Comparison of ENCODE assay signal across 9 cellular contexts in genomic region chrX:115616943-115617563, GRCh38. TPM values are rescaled to one million over a fixed set of nuclear protein-coding genes. Genes with fewer than 3 reads are reported as not detected.
DNase-seq lines count a peak whose midpoint lies in the region; ATAC-seq, FAIRE-seq and TF ChIP-seq lines count a peak whose summit lies in the region.
"Had no signal": no experiment of that assay in that cellular context is flagged by ENCODE, and none has a peak within 500 bp of the region (broad histone marks: within the 10 kb centered on the region; RNA-seq: fewer than 3 reads in every experiment).

No MANE protein-coding gene starts in this region.

- peaks cover 0 to 66% (median 0%) of the 10 kb centered on the region in 3 donors for H3K4me1 ChIP-seq in gastroesophageal sphincter
- no peaks in the 10 kb centered on the region for H3K4me1 ChIP-seq in urinary bladder (ENCODE audit: insufficient read depth)

- H3K27ac ChIP-seq in gastroesophageal sphincter (peak overlapping the region; percentile 74 to 92 (median 82)), urinary bladder (ENCODE audit: low read depth) (peak overlapping the region; percentile 10)

- DNase-seq in GM12891 (ENCODE audit: insufficient read length, low spot score) (peak; percentile 1), H54 (ENCODE audit: insufficient read length, low spot score) (peak; percentile 17), NCI-H69 (lab: John Stamatoyannopoulos, UW) (peak; percentile 57), RPMI8226 (no peak), HT-29 (ENCODE audit: low spot score) (no peak)

- FAIRE-seq in GM12891 (lab: Jason Lieb, UNC) (peak; percentile 57), H54 (lab: Jason Lieb, UNC) (peak; percentile 96)
- FAIRE-seq: K562 had no signal

- TF ChIP-seq POLR2A in GM12891 (IDR thresholded peaks at IDR 0.05; ENCODE audit: low read depth, low read length) (no peak), H54 (IDR thresholded peaks at IDR 0.05; ENCODE audit: low read depth, low read length) (no peak), gastroesophageal sphincter (IDR thresholded peaks at IDR 0.05) (no peak)

- H3K4me1 Mint-ChIP-seq in stimulated activated memory B cell treated with anti-CD40 and anti-IgM and Interleukin-4, amounts not matched to agents 10 μg/mL and 1 μg/mL and 100 μg/mL, for 72 hours: no peaks in the 10 kb centered on the region

- H3K9me3 Mint-ChIP-seq in stimulated activated memory B cell treated with anti-CD40 and anti-IgM and Interleukin-4, amounts not matched to agents 10 μg/mL and 1 μg/mL and 100 μg/mL, for 72 hours: no peaks in the 10 kb centered on the region

- H3K27me3 ChIP-seq in gastroesophageal sphincter: no peaks in the 10 kb centered on the region

- H3K36me3 ChIP-seq in gastroesophageal sphincter (no peaks in the 10 kb centered on the region), urinary bladder (ENCODE audit: insufficient read depth) (no peaks in the 10 kb centered on the region)

- H3K4me3 Mint-ChIP-seq in stimulated activated memory B cell treated with anti-CD40 and anti-IgM and Interleukin-4, amounts not matched to agents 10 μg/mL and 1 μg/mL and 100 μg/mL, for 72 hours: no peak overlapping the region

- TF ChIP-seq EP300 in gastroesophageal sphincter (IDR thresholded peaks at IDR 0.05): no peak

- no peaks in the 10 kb centered on the region for H3K27me3 Mint-ChIP-seq in stimulated activated memory B cell treated with anti-CD40 and anti-IgM and Interleukin-4, amounts not matched to agents 10 μg/mL and 1 μg/mL and 100 μg/mL, for 72 hours

- no peaks in the 10 kb centered on the region for H3K36me3 Mint-ChIP-seq in stimulated activated memory B cell treated with anti-CD40 and anti-IgM and Interleukin-4, amounts not matched to agents 10 μg/mL and 1 μg/mL and 100 μg/mL, for 72 hours

- peak overlapping the region in 1 of 2 donors; percentile 18 for H3K4me3 ChIP-seq in gastroesophageal sphincter
- no peak overlapping the region for H3K4me3 ChIP-seq in urinary bladder (ENCODE audit: low read depth, low read length)
- H3K4me3 ChIP-seq: K562 had no signal

- ATAC-seq in gastroesophageal sphincter: no peak
- ATAC-seq in stimulated activated memory B cell treated with anti-CD40 and anti-IgM and Interleukin-4, amounts not matched to agents 10 μg/mL and 1 μg/mL and 100 μg/mL, for 72 hours: no peak
- ATAC-seq: K562 had no signal

- 30 to 62% methylated on average over 4 to 5 of the region's 5 CpGs for WGBS in gastroesophageal sphincter (ENCODE audit: low coverage in 1 of 2), 2 donors
- 55% methylated on average over 5 of the region's 5 CpGs for WGBS in urinary bladder

- H3K27ac Mint-ChIP-seq in stimulated activated memory B cell treated with anti-CD40 and anti-IgM and Interleukin-4, amounts not matched to agents 10 μg/mL and 1 μg/mL and 100 μg/mL, for 72 hours: no peak overlapping the region

- no peak for TF ChIP-seq CTCF in gastroesophageal sphincter (IDR thresholded peaks at IDR 0.05)

- no peaks in the 10 kb centered on the region for H3K9me3 ChIP-seq in gastroesophageal sphincter

TF ChIP-seq in GM12891, 5 proteins besides CTCF, POLR2A, EP300 and RAD21:
- TF ChIP-seq TAF1 (IDR thresholded peaks at IDR 0.05; ENCODE audit: low read depth, low read length): no peak
- no peak for TF ChIP-seq PAX5 (IDR thresholded peaks at IDR 0.05; ENCODE audit: insufficient read depth, low read length, severe bottlenecking)
- TF ChIP-seq SPI1 (IDR thresholded peaks at IDR 0.05; ENCODE audit: low read depth, low read length): peak; percentile 50; the same call in 1 of the 2 replicates
- TF ChIP-seq POLR2AphosphoS5 (IDR thresholded peaks at IDR 0.05; ENCODE audit: low read depth, low read length): no peak

RNA-seq across cellular contexts. Expression of gene PLS3, which starts 56.1 kb away (rescaled TPM):
- 1.1 TPM for polyA plus RNA-seq in GM12891 (2012; ENCODE audit: low read depth, missing spikeins)
- 100 to 1,000 TPM in 3 of 4 donors, 10 to 100 TPM in 1; 83.5 to 134 (median 114) TPM for total RNA-seq in gastroesophageal sphincter
- total RNA-seq in urinary bladder: 245 TPM
- polyA plus RNA-seq in urinary bladder: 74.4 TPM
- 19.6 and 30.3 TPM in 2 replicates for total RNA-seq in HT-29 (2014; rRNA removed; shearing (Covaris generic))

Comparison
In these comparisons a context has a peak if more than half of its experiments do, and no peak if none do; other contexts are left out.
1. DNase-seq: peak in GM12891 (single experiment), H54 (single experiment) and NCI-H69 (single experiment); none in RPMI8226 (single experiment) and HT-29 (single experiment).